In genomic region chr19:41627966-41628675, GRCh38 we compare ENCODE assay signal across 16 cellular contexts. TPM values are rescaled to one million over a fixed set of nuclear protein-coding genes. Genes with fewer than 3 reads are reported as not detected.
A peak's percentile ranks its signal among the peaks of the same experiment; 100 is the strongest.
DNase-seq lines count a peak whose midpoint lies in the region; ATAC-seq and TF ChIP-seq lines count a peak whose summit lies in the region.
"Had no signal": no experiment of that assay in that cellular context is flagged by ENCODE, and none has a peak within 500 bp of the region (broad histone marks: within the 10 kb centered on the region; RNA-seq: fewer than 3 reads in every experiment).

No MANE protein-coding gene starts in this region.

- no peak overlapping the region for H2AFZ ChIP-seq in neuronal stem cell (ENCODE audit: low read length)
- H2AFZ ChIP-seq: GM23338 had no signal

- H3K27me3 ChIP-seq in neuronal stem cell (ENCODE audit: control insufficient read depth in 3 of 3, insufficient read depth in 3 of 3, low read depth in 1 of 3, low read length in 3 of 3) (peaks cover 0 to 57% (median 0%) of the 10 kb centered on the region in 3 experiments), stomach (peaks cover 0 to 47% (median 19%) of the 10 kb centered on the region in 3 donors)

- no peak overlapping the region for H3K4ac ChIP-seq in neuronal stem cell (ENCODE audit: low read length)

- no peak overlapping the region for H2AK5ac ChIP-seq in neuronal stem cell (ENCODE audit: low read depth, low read length)

- no peak overlapping the region for H4K91ac ChIP-seq in neuronal stem cell (ENCODE audit: low read depth, low read length, poor library complexity)

- H3K4me1 ChIP-seq in neuronal stem cell (ENCODE audit: control insufficient read depth in 2 of 2, insufficient read depth in 1 of 2, low read depth in 1 of 2, low read length in 2 of 2) (no peaks in the 10 kb centered on the region), stomach (no peaks in the 10 kb centered on the region)
- H3K4me1 ChIP-seq: A549, BLaER1, Caco-2 had no signal

- no peak overlapping the region for H3K27ac ChIP-seq in neuronal stem cell (replicated peaks; ENCODE audit: low read length)
- no peak overlapping the region for H3K27ac ChIP-seq in stomach
- H3K27ac ChIP-seq: 22Rv1, A549, BLaER1 had no signal

- H3K4me3 ChIP-seq in neuronal stem cell (ENCODE audit: low read length in 2 of 2) (no peak overlapping the region), stomach (no peak overlapping the region)
- H3K4me3 ChIP-seq: A549, BLaER1, GM23338 had no signal

- H3K18ac ChIP-seq in neuronal stem cell (ENCODE audit: low read length), result no peak overlapping the region

- no peak for ATAC-seq in activated CD8-positive, alpha-beta memory T cell treated with anti-CD3 and anti-CD28 coated beads, Interleukin-2, amount 10 ng/mL, durations not matched to agents 7 days and 5 days
- no peak for ATAC-seq in HG03460 (IDR thresholded peaks at IDR 0.05; ENCODE audit: unreplicated experiment)
- ATAC-seq: A549, GM23338, HCT116 had no signal

- peaks cover 7% of the 10 kb centered on the region for H3K9me3 Mint-ChIP-seq in activated CD8-positive, alpha-beta memory T cell treated with anti-CD3 and anti-CD28 coated beads, Interleukin-2, amount 10 ng/mL, durations not matched to agents 7 days and 5 days (ENCODE audit: low read depth)
- peaks cover 9% of the 10 kb centered on the region for H3K9me3 Mint-ChIP-seq in dendritic cell treated with granulocyte-macrophage colony-stimulating factor and Interleukin-4, amounts not matched to agents 40 ng/mL and 50 ng/mL, for 4 days

- H3K9ac ChIP-seq in neuronal stem cell (ENCODE audit: low read depth, low read length, poor library complexity), result peak overlapping the region; percentile 74
- H3K9ac ChIP-seq: BLaER1 had no signal

- peaks cover 0 to 36% of the 10 kb centered on the region in 2 donors for H3K9me3 ChIP-seq in neuronal stem cell (replicated peaks in 1 of 2; ENCODE audit: control insufficient read depth in 2 of 2, insufficient read depth in 1 of 2, low read depth in 1 of 2, low read length in 2 of 2)
- H3K9me3 ChIP-seq in stomach, result peaks cover 0 to 20% (median 12%) of the 10 kb centered on the region in 4 donors
- H3K9me3 ChIP-seq: Caco-2 had no signal

- no peak overlapping the region for H3K4me2 ChIP-seq in neuronal stem cell (ENCODE audit: insufficient read depth, low read length, poor library complexity, severe bottlenecking)
- H3K4me2 ChIP-seq: A549, BLaER1, GM23338 had no signal

- H3K23ac ChIP-seq in neuronal stem cell (ENCODE audit: low read depth, low read length, poor library complexity), result no peak overlapping the region

- H2BK5ac ChIP-seq in neuronal stem cell (ENCODE audit: low read length), result no peak overlapping the region

- DNase-seq in activated CD8-positive, alpha-beta memory T cell treated with anti-CD3 and anti-CD28 coated beads for 24 hours, result peak; percentile 50
- no peak for DNase-seq in activated CD8-positive, alpha-beta memory T cell treated with anti-CD3 and anti-CD28 coated beads, Interleukin-2, amount 10 ng/mL, durations not matched to agents 7 days and 5 days
- DNase-seq in neuronal stem cell (ENCODE audit: low spot score), result no peak
- no peak for DNase-seq in SK-N-DZ (ENCODE audit: low spot score)
- DNase-seq in stomach, result no peak
- DNase-seq: Caco-2; CD4-positive, alpha-beta T cell; HFFc6 had no signal

- no peak overlapping the region for H2BK120ac ChIP-seq in neuronal stem cell (ENCODE audit: low read depth, low read length)

- H3K27ac Mint-ChIP-seq in activated CD8-positive, alpha-beta memory T cell treated with anti-CD3 and anti-CD28 coated beads, Interleukin-2, amount 10 ng/mL, durations not matched to agents 7 days and 5 days, result no peak overlapping the region
- H3K27ac Mint-ChIP-seq in dendritic cell treated with granulocyte-macrophage colony-stimulating factor and Interleukin-4, amounts not matched to agents 40 ng/mL and 50 ng/mL, for 4 days, result peak overlapping the region; percentile 95
- H3K27ac Mint-ChIP-seq: CD4-positive, alpha-beta T cell; GM23338; HFFc6 had no signal

- no peak overlapping the region for H2BK12ac ChIP-seq in neuronal stem cell (ENCODE audit: low read length)

- no peaks in the 10 kb centered on the region for H3K36me3 ChIP-seq in neuronal stem cell (replicated peaks in 1 of 2; ENCODE audit: control insufficient read depth in 2 of 2, insufficient read depth in 2 of 2, low read length in 2 of 2)
- no peaks in the 10 kb centered on the region for H3K36me3 ChIP-seq in stomach
- H3K36me3 ChIP-seq: BLaER1 had no signal

- TF ChIP-seq EP300 in stomach (IDR thresholded peaks at IDR 0.05), result no peak

- TF ChIP-seq CTCF in stomach (IDR thresholded peaks at IDR 0.05), result no peak

- H2BK15ac ChIP-seq in neuronal stem cell (ENCODE audit: low read length), result no peak overlapping the region

- no peaks in the 10 kb centered on the region for H3K4me1 Mint-ChIP-seq in activated CD8-positive, alpha-beta memory T cell treated with anti-CD3 and anti-CD28 coated beads, Interleukin-2, amount 10 ng/mL, durations not matched to agents 7 days and 5 days
- peaks cover 52% of the 10 kb centered on the region for H3K4me1 Mint-ChIP-seq in dendritic cell treated with granulocyte-macrophage colony-stimulating factor and Interleukin-4, amounts not matched to agents 40 ng/mL and 50 ng/mL, for 4 days (ENCODE audit: low read depth)
- H3K4me1 Mint-ChIP-seq: GM23338 had no signal

- CTCF ChIA-PET in activated CD8-positive, alpha-beta memory T cell treated with anti-CD3 and anti-CD28 coated beads, Interleukin-2, amount 10 ng/mL, durations not matched to agents 7 days and 5 days (lab: Charles Lee), result interaction anchor here (1.0 kb wide), 1 partner anchor 79 kb away, joined by 3 read pairs; no protein-coding TSS in a partner anchor

- peaks cover 39% of the 10 kb centered on the region for H3K27me3 Mint-ChIP-seq in activated CD8-positive, alpha-beta memory T cell treated with anti-CD3 and anti-CD28 coated beads, Interleukin-2, amount 10 ng/mL, durations not matched to agents 7 days and 5 days
- H3K27me3 Mint-ChIP-seq in dendritic cell treated with granulocyte-macrophage colony-stimulating factor and Interleukin-4, amounts not matched to agents 40 ng/mL and 50 ng/mL, for 4 days, result no peaks in the 10 kb centered on the region

- no CpG with 5 or more reads among the region's 8 CpGs for WGBS in neuronal stem cell (ENCODE audit: extremely low coverage in 2 of 2, insufficient read length in 2 of 2, insufficient replicate concordance in 1 of 2), 2 donors
- 58 to 67% (median 58%) methylated on average over 4 to 8 of the region's 8 CpGs for WGBS in stomach, 5 donors

- H4K8ac ChIP-seq in neuronal stem cell (ENCODE audit: low read depth, low read length), result no peak overlapping the region

- peak overlapping the region; percentile 79 for H3K14ac ChIP-seq in neuronal stem cell (ENCODE audit: low read length)

- intact Hi-C loops in dendritic cell treated with granulocyte-macrophage colony-stimulating factor and Interleukin-4, amounts not matched to agents 40 ng/mL and 50 ng/mL, for 4 days (cut with micrococcal nuclease), result no loop called here
- intact Hi-C loops in stomach (cut with DNase I; ENCODE audit: low total_unique reads), result no loop called here

- peaks cover 1% of the 10 kb centered on the region for H3K36me3 Mint-ChIP-seq in activated CD8-positive, alpha-beta memory T cell treated with anti-CD3 and anti-CD28 coated beads, Interleukin-2, amount 10 ng/mL, durations not matched to agents 7 days and 5 days
- H3K36me3 Mint-ChIP-seq in dendritic cell treated with granulocyte-macrophage colony-stimulating factor and Interleukin-4, amounts not matched to agents 40 ng/mL and 50 ng/mL, for 4 days (ENCODE audit: low read depth), result no peaks in the 10 kb centered on the region

- H3K4me3 Mint-ChIP-seq in activated CD8-positive, alpha-beta memory T cell treated with anti-CD3 and anti-CD28 coated beads, Interleukin-2, amount 10 ng/mL, durations not matched to agents 7 days and 5 days, result no peak overlapping the region
- H3K4me3 Mint-ChIP-seq in dendritic cell treated with granulocyte-macrophage colony-stimulating factor and Interleukin-4, amounts not matched to agents 40 ng/mL and 50 ng/mL, for 4 days, result no peak overlapping the region
- H3K4me3 Mint-ChIP-seq: CD4-positive, alpha-beta T cell; GM23338; HFFc6 had no signal

- no peaks in the 10 kb centered on the region for H3K79me1 ChIP-seq in neuronal stem cell (ENCODE audit: low read depth, low read length)

- no peak for TF ChIP-seq POLR2A in stomach (IDR thresholded peaks at IDR 0.05)

RNA-seq across cellular contexts. Expression of gene CEACAM4, which starts 1.2 kb away (rescaled TPM):
- not detected for total RNA-seq in activated CD8-positive, alpha-beta memory T cell treated with anti-CD3 and anti-CD28 coated beads, Interleukin-2, amount 10 ng/mL, durations not matched to agents 7 days and 5 days
- polyA plus RNA-seq in neuronal stem cell (2013, experiment 1 of 2), result not detected
- not detected for polyA plus RNA-seq in neuronal stem cell (2013, experiment 2 of 2)
- not detected in 2 replicates for polyA plus RNA-seq in SK-N-DZ (2014; cell fraction: cytosol; rRNA removed)
- not detected in 2 replicates for polyA plus RNA-seq in SK-N-DZ (2014; cell fraction: nucleus; rRNA removed)
- 1 to 10 TPM in 2 of 5 donors, not detected in 3; 1.8 to 8.3 TPM for total RNA-seq in stomach
- polyA plus RNA-seq in stomach, result under 1 TPM in 2 of 3 donors, not detected in 1; 0.63 to 0.92 TPM
- total RNA-seq: Caco-2, GM23338, HFFc6, HT-29 had no signal
- polyA plus RNA-seq: A549, GM23338 had no signal

RNA-seq across cellular contexts. Expression of gene CEACAM21, which starts 52.2 kb away (rescaled TPM):
- 10 to 100 TPM; 54.6 to 57.1 TPM for total RNA-seq in activated CD8-positive, alpha-beta memory T cell treated with anti-CD3 and anti-CD28 coated beads, Interleukin-2, amount 10 ng/mL, durations not matched to agents 7 days and 5 days
- polyA plus RNA-seq in neuronal stem cell (2013, experiment 1 of 2), result 1.2 TPM
- polyA plus RNA-seq in neuronal stem cell (2013, experiment 2 of 2), result 0.83 TPM
- not detected in 2 replicates for polyA plus RNA-seq in SK-N-DZ (2014; cell fraction: cytosol; rRNA removed)
- not detected in 2 replicates for polyA plus RNA-seq in SK-N-DZ (2014; cell fraction: nucleus; rRNA removed)
- total RNA-seq in stomach, result 1 to 10 TPM in 1 of 5 donors, not detected in 4; 2.0 TPM
- polyA plus RNA-seq in stomach, result 1 to 10 TPM in 1 of 3 donors, under 1 TPM in 1, not detected in 1; 0.63 to 6.1 TPM
- total RNA-seq: Caco-2, GM23338, HFFc6, HT-29 had no signal
- polyA plus RNA-seq: A549, GM23338 had no signal

RNA-seq across cellular contexts. Expression of gene CEACAM7, which starts 59.9 kb away (rescaled TPM):
- not detected for total RNA-seq in activated CD8-positive, alpha-beta memory T cell treated with anti-CD3 and anti-CD28 coated beads, Interleukin-2, amount 10 ng/mL, durations not matched to agents 7 days and 5 days
- polyA plus RNA-seq in neuronal stem cell (2013, experiment 1 of 2), result not detected
- 0.03 TPM for polyA plus RNA-seq in neuronal stem cell (2013, experiment 2 of 2)
- not detected in 2 replicates for polyA plus RNA-seq in SK-N-DZ (2014; cell fraction: cytosol; rRNA removed)
- not detected in 2 replicates for polyA plus RNA-seq in SK-N-DZ (2014; cell fraction: nucleus; rRNA removed)
- total RNA-seq in stomach, result 1 to 10 TPM in 1 of 5 donors, not detected in 4; 1.3 TPM
- polyA plus RNA-seq in stomach, result 1 to 10 TPM in 1 of 3 donors, not detected in 2; 6.2 TPM
- total RNA-seq: Caco-2; CD4-positive, alpha-beta T cell; HFFc6 had no signal
- polyA plus RNA-seq: GM23338 had no signal

Comparison
In these comparisons a context has a peak if more than half of its experiments do, and no peak if none do; other contexts are left out.
1. RNA of gene CEACAM21, which starts 52.2 kb away (total RNA-seq): 54.6 to 57.1 TPM in activated CD8-positive, alpha-beta memory T cell treated with anti-CD3 and anti-CD28 coated beads, Interleukin-2, amount 10 ng/mL, durations not matched to agents 7 days and 5 days; 2.0 TPM in stomach; every median in the first group is over 10 times any median in the second.